Comparison of ENCODE assay signal across 28 cellular contexts in the genomic region with DNA sequence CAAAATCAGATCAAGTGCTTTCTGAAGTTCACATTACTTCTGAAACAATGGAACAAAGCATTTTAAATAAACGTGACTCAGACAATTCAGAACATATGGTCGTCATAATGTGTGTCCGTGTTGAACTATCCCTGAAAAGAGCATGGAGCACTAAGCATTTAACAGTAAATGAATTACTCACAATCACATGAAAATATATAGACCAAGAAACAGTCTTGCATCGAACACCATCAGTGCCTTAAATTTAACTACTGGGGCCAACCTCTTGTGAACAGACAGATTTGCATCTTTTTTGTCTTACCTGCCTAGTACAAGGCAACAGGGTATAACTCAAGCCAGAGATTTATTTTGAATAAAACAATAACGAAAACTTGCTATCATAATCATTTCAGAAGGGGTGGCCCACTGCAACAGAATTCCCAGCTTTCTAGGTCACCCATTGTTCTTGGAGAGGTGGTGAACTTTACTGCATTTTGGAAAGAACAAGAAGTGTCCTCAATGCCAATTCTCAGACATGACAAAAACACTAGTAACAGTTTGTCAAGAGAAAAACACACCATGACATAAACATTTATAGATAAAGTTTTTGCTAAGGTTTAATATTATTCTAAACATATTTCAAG.
"Had no signal": no experiment of that assay in that cellular context is flagged by ENCODE, and none has a peak within 500 bp of the region (broad histone marks: within the 10 kb centered on the region; RNA-seq: fewer than 3 reads in every experiment).

No MANE protein-coding gene starts in this region.

- H3K9me3 ChIP-seq: adrenal gland had no signal

- H3K36me3 ChIP-seq: adrenal gland, cardiac muscle cell had no signal

- DNase-seq: activated B cell treated with CpG ODN at 0.5 μM for 24 hours; activated CD4-positive, alpha-beta memory T cell treated with anti-CD3 and anti-CD28 coated beads for 36 hours; activated CD4-positive, alpha-beta T cell treated with anti-CD3 and anti-CD28 coated beads for 4 hours; activated CD4-positive, alpha-beta T cell treated with anti-CD3 and anti-CD28 coated beads, Interleukin-2, amount 10 ng/mL, durations not matched to agents 24 days and 14 days; activated CD4-positive, alpha-beta T cell treated with anti-CD3 and anti-CD28 coated beads, Interleukin-2, amount 50 U/mL, for 1 hour; activated CD4-positive, alpha-beta T cell treated with anti-CD3 and anti-CD28 coated beads, Interleukin-2, amount 50 U/mL, for 4 hours; activated CD4-positive, CD25-positive, alpha-beta regulatory T cell treated with anti-CD3 and anti-CD28 coated beads, Interleukin-2, amount 50 U/mL, for 72 hours; activated CD8-positive, alpha-beta memory T cell treated with anti-CD3 and anti-CD28 coated beads, Interleukin-2, amount 50 U/mL, for 4 hours; activated CD8-positive, alpha-beta T cell treated with anti-CD3 and anti-CD28 coated beads for 36 hours; activated effector memory CD4-positive, alpha-beta T cell treated with anti-CD3 and anti-CD28 coated beads, Interleukin-2, amount 50 U/mL, for 16 hours; activated gamma-delta T cell treated with Interleukin-2 at 50 U/mL for 16 hours; activated naive CD4-positive, alpha-beta T cell; activated naive CD4-positive, alpha-beta T cell treated with anti-CD3 and anti-CD28 coated beads for 36 hours; activated naive CD4-positive, alpha-beta T cell treated with anti-CD3 and anti-CD28 coated beads, Interleukin-2, amount 50 U/mL, for 16 hours; activated naive CD8-positive, alpha-beta T cell treated with anti-CD3 and anti-CD28 coated beads for 36 hours; activated T-cell treated with anti-CD3 and anti-CD28 coated beads for 4 hours; activated T-cell treated with anti-CD3 and anti-CD28 coated beads, Interleukin-2, amount 50 U/mL, for 1 hour; activated T-cell treated with anti-CD3 and anti-CD28 coated beads, Interleukin-2, amount 50 U/mL, for 4 hours; activated T-cell treated with anti-CD3 and anti-CD28 coated beads, Interleukin-2, amount 50 U/mL, for 72 hours; adrenal gland; amniotic stem cell; aorta; SW 1271; T-helper 1 cell; T-helper 2 cell; T-helper 9 cell had no signal

- H3K4me3 ChIP-seq: adrenal gland, cardiac muscle cell had no signal

- H3K4me1 ChIP-seq: adrenal gland had no signal

- H3K27ac ChIP-seq: adrenal gland, cardiac muscle cell, VCaP had no signal

- H3K27me3 ChIP-seq: adrenal gland, cardiac muscle cell had no signal

- ATAC-seq: activated CD8-positive, alpha-beta T cell treated with anti-CD3 and anti-CD28 coated beads for 36 hours; activated T-cell treated with anti-CD3 and anti-CD28 coated beads, Interleukin-2, amount 50 U/mL, for 4 hours; activated T-cell treated with anti-CD3 and anti-CD28 coated beads, Interleukin-2, amount 50 U/mL, for 72 hours had no signal
